Comparison of ENCODE assay signal across 8 cellular contexts in the genomic region with DNA sequence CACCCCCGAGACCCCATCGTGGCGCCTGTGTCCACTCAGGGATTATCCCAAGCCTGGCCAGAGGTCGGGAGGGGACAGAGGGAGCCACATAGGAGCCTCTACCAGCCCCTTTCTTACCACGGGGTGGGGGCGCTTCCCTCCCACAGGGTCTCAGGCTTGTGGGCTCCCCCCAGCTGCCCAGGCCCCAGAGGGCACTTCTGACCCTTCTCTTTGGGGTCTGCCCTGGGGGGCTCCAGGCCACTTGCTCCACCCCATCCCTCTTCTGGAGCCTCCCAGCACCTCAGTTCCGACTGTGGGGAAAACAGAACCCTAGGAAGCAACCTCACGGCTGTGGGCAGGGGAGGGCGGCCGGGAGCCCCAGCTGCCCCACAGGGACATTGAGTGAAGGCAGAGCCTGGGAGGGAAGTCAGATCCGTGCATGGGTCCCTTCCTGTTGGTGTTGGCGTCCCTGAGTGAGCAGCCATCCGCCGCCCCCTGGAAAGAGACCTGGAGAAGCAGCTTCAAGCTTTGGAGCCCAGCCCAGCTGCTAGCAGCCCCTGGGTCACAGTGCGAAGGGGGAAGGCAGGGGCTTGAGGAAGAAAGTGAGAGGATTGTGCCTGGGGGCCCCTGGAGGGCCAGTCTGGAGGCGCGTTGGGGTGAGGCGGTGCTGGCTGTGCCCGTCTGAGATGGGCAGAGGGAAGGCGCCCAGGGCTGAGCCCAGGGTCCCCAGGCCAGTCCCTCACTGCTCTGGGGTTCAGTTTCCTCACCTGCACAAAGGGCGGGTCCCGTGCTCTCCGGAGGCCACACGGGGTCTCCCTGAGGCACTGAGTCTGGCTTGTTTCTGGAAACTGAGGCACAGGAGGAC. TPM values are rescaled to one million over a fixed set of nuclear protein-coding genes. Genes with fewer than 3 reads are reported as not detected.
DNase-seq lines count a peak whose midpoint lies in the region; ATAC-seq, FAIRE-seq and TF ChIP-seq lines count a peak whose summit lies in the region.

No MANE protein-coding gene starts in this region.

- ATAC-seq in sciatic nerve, result peak; percentile 3
- no peak for ATAC-seq in HG02885 (IDR thresholded peaks at IDR 0.05; ENCODE audit: poor library complexity, unreplicated experiment)

- H4K20me1 ChIP-seq in endothelial cell of umbilical vein (replicated peaks; ENCODE audit: control insufficient read depth, extremely low read depth, insufficient read depth, low read length), result no peaks in the 10 kb centered on the region

- no peaks in the 10 kb centered on the region for H3K36me3 ChIP-seq in endothelial cell of umbilical vein (ENCODE audit: control insufficient read depth in 2 of 2, extremely low read depth in 1 of 2, insufficient read depth in 2 of 2, low read length in 2 of 2)

- H3K9me1 ChIP-seq in endothelial cell of umbilical vein (replicated peaks; ENCODE audit: control insufficient read depth, extremely low read depth, insufficient read depth, low read length), result no peaks in the 10 kb centered on the region

- CTCF ChIA-PET in endothelial cell of umbilical vein (lab: Charles Lee), result interaction anchor here (0.6 to 3.9 kb wide), 8 partner anchors 12 to 272 kb away, joined by 3 to 41 read pairs (median 5); a partner anchor contains a TSS

- H3K79me2 ChIP-seq in endothelial cell of umbilical vein (ENCODE audit: control insufficient read depth, insufficient read depth, low read length), result no peaks in the 10 kb centered on the region

- DNase-seq in DMS79 treated with DMSO at 0.1 percent for 48 hours (lab: John Stamatoyannopoulos, UW), result peak; percentile 52
- peak; percentile 70 for DNase-seq in NCI-H345 (lab: John Stamatoyannopoulos, UW)
- no peak for DNase-seq in endothelial cell of umbilical vein (ENCODE audit: low read depth, low spot score)
- no peak for DNase-seq in sciatic nerve (ENCODE audit: low spot score)
- no peak for DNase-seq in NCI-H526 treated with DMSO at 0.1 percent for 48 hours (lab: John Stamatoyannopoulos, UW)
- DNase-seq in activated CD4-positive, CD25-positive, alpha-beta regulatory T cell treated with anti-CD3 and anti-CD28 coated beads, Interleukin-2, amount 50 U/mL, for 72 hours, result no peak
- DNase-seq in stimulated activated naive CD4-positive, alpha-beta T cell (lab: John Stamatoyannopoulos, UW), result no peak

- no peak overlapping the region for H3K9ac ChIP-seq in endothelial cell of umbilical vein (replicated peaks; ENCODE audit: extremely low read depth, insufficient read depth, low read length)

- H3K27me3 ChIP-seq in endothelial cell of umbilical vein (ENCODE audit: control insufficient read depth in 2 of 2, insufficient read depth in 2 of 2, low read length in 2 of 2), result no peaks in the 10 kb centered on the region

- FAIRE-seq in endothelial cell of umbilical vein (lab: Jason Lieb, UNC), result peak; percentile 40

- H3K27ac ChIP-seq in endothelial cell of umbilical vein (ENCODE audit: insufficient read depth, low read depth, low read length), result no peak overlapping the region

- BruUV-seq in endothelial cell of umbilical vein (replicated peaks; lab: Mats Ljungman, UMichigan), result no TSS peak

- no peaks in the 10 kb centered on the region for H3K9me3 ChIP-seq in endothelial cell of umbilical vein (replicated peaks; ENCODE audit: control insufficient read depth, insufficient read depth, low read length)

- POLR2A ChIA-PET in endothelial cell of umbilical vein (lab: Charles Lee), result no interaction called here

- H2AFZ ChIP-seq in endothelial cell of umbilical vein (ENCODE audit: low read depth, low read length), result peak overlapping the region; percentile 80

- no peak overlapping the region for H3K4me3 ChIP-seq in endothelial cell of umbilical vein (replicated peaks in 1 of 3; ENCODE audit: insufficient read depth in 1 of 3, low read depth in 1 of 3, low read length in 3 of 3)

- H3K4me2 ChIP-seq in endothelial cell of umbilical vein (ENCODE audit: insufficient read depth, low read length), result peak overlapping the region; percentile 47

- no peak for TF ChIP-seq POLR2A in endothelial cell of umbilical vein (IDR thresholded peaks at IDR 0.05; ENCODE audit: low read depth, low read length)

- intact Hi-C loops in endothelial cell of umbilical vein (cut with micrococcal nuclease) (loop anchor here (1.0 to 5.0 kb wide), 2 partner anchors 51 to 128 kb away; no protein-coding TSS in a partner anchor), sciatic nerve (cut with DNase I) (no loop called here)

- TF ChIP-seq CTCF in endothelial cell of umbilical vein (IDR thresholded peaks at IDR 0.05; ENCODE audit: extremely low read depth in 1 of 2, insufficient read depth in 1 of 2, low read depth in 1 of 2, low read length in 2 of 2), result no peak

- dilution Hi-C loops in endothelial cell of umbilical vein (cut with MboI; ENCODE audit: extremely low pct_ligation_motif_present, low sequenced_read_pairs), result no loop called here

- H3K4me1 ChIP-seq in endothelial cell of umbilical vein (ENCODE audit: control insufficient read depth, extremely low read depth, insufficient read depth, low read length), result peaks cover 19% of the 10 kb centered on the region

TF ChIP-seq in endothelial cell of umbilical vein, 7 proteins besides CTCF, POLR2A, EP300 and RAD21:
- TF ChIP-seq MYC (IDR thresholded peaks at IDR 0.05; ENCODE audit: low read depth, low read length), result no peak
- no peak for TF ChIP-seq GATA2 (IDR thresholded peaks at IDR 0.05; ENCODE audit: insufficient read depth, insufficient read length, low read depth, low read length)
- TF ChIP-seq, protein P1, sequence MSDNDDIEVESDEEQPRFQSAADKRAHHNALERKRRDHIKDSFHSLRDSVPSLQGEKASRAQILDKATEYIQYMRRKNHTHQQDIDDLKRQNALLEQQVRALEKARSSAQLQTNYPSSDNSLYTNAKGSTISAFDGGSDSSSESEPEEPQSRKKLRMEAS (IDR thresholded peaks at IDR 0.05; ENCODE audit: insufficient read depth, insufficient read length), result no peak
- TF ChIP-seq FOS (IDR thresholded peaks at IDR 0.05; ENCODE audit: borderline replicate concordance, insufficient read depth, low read length), result no peak
- TF ChIP-seq JUN (IDR thresholded peaks at IDR 0.05; ENCODE audit: borderline replicate concordance, insufficient read depth, insufficient read length, low read depth), result no peak
- TF ChIP-seq EZH2 (IDR thresholded peaks at IDR 0.05; ENCODE audit: borderline replicate concordance, low read depth, low read length, severe bottlenecking), result no peak
- no peak for TF ChIP-seq POLR2AphosphoS5 (IDR thresholded peaks at IDR 0.05; ENCODE audit: insufficient read depth, low read depth, low read length)

RNA-seq across cellular contexts. Expression of a gene that starts 22.1 kb away (rescaled TPM):
- total RNA-seq in endothelial cell of umbilical vein (35.0 and 36.3 TPM in 2 replicates), sciatic nerve (17.8 TPM)
- polyA plus RNA-seq in endothelial cell of umbilical vein, result 11.2 and 15.2 TPM in 2 replicates
- 18.4 and 21.0 TPM in 2 replicates for polyA plus RNA-seq in endothelial cell of umbilical vein (2011; cell fraction: cytosol; rRNA removed)
- 51.6 and 55.5 TPM in 2 replicates for polyA plus RNA-seq in endothelial cell of umbilical vein (2011; cell fraction: nucleus; rRNA removed)
- polyA plus RNA-seq in endothelial cell of umbilical vein (2012), result 35.1 and 37.7 TPM in 2 replicates
- 11.8 and 11.9 TPM in 2 replicates for polyA minus RNA-seq in endothelial cell of umbilical vein
- 16.4 TPM for polyA minus RNA-seq in endothelial cell of umbilical vein (2011; cell fraction: cytosol; rRNA and poly(A)+ RNA removed)
- 20.5 and 22.9 TPM in 2 replicates for polyA minus RNA-seq in endothelial cell of umbilical vein (2011; cell fraction: nucleus; rRNA and poly(A)+ RNA removed)

RNA-seq across cellular contexts. Expression of a gene that starts 35.4 kb away (rescaled TPM):
- total RNA-seq in endothelial cell of umbilical vein, result 65.8 and 69.2 TPM in 2 replicates
- 83.7 and 109 TPM in 2 replicates for polyA plus RNA-seq in endothelial cell of umbilical vein
- polyA plus RNA-seq in endothelial cell of umbilical vein (2011; cell fraction: cytosol; rRNA removed), result 100 and 111 TPM in 2 replicates
- 30.5 and 42.1 TPM in 2 replicates for polyA plus RNA-seq in endothelial cell of umbilical vein (2011; cell fraction: nucleus; rRNA removed)
- 126 and 132 TPM in 2 replicates for polyA plus RNA-seq in endothelial cell of umbilical vein (2012)
- 36.5 and 44.8 TPM in 2 replicates for polyA minus RNA-seq in endothelial cell of umbilical vein
- polyA minus RNA-seq in endothelial cell of umbilical vein (2011; cell fraction: cytosol; rRNA and poly(A)+ RNA removed), result 25.5 TPM
- 8.1 and 11.7 TPM in 2 replicates for polyA minus RNA-seq in endothelial cell of umbilical vein (2011; cell fraction: nucleus; rRNA and poly(A)+ RNA removed)
- 52.1 TPM for total RNA-seq in sciatic nerve

RNA-seq across cellular contexts. Expression of a gene that starts 53.5 kb away (rescaled TPM):
- total RNA-seq in endothelial cell of umbilical vein, result 71.8 and 76.7 TPM in 2 replicates
- 36.8 and 39.9 TPM in 2 replicates for polyA plus RNA-seq in endothelial cell of umbilical vein
- polyA plus RNA-seq in endothelial cell of umbilical vein (2011; cell fraction: cytosol; rRNA removed), result 36.0 and 40.6 TPM in 2 replicates
- 49.1 TPM in 2 replicates for polyA plus RNA-seq in endothelial cell of umbilical vein (2011; cell fraction: nucleus; rRNA removed)
- polyA plus RNA-seq in endothelial cell of umbilical vein (2012), result 40.4 and 48.5 TPM in 2 replicates
- polyA minus RNA-seq in endothelial cell of umbilical vein, result 83.5 and 100 TPM in 2 replicates
- 18.7 TPM for polyA minus RNA-seq in endothelial cell of umbilical vein (2011; cell fraction: cytosol; rRNA and poly(A)+ RNA removed)
- polyA minus RNA-seq in endothelial cell of umbilical vein (2011; cell fraction: nucleus; rRNA and poly(A)+ RNA removed), result 36.3 and 37.6 TPM in 2 replicates
- total RNA-seq in sciatic nerve, result 51.8 TPM

Comparison
In these comparisons a context has a peak if more than half of its experiments do, and no peak if none do; other contexts are left out.
1. DNase-seq: peak in DMS79 treated with DMSO at 0.1 percent for 48 hours (single experiment) and NCI-H345 (single experiment); none in endothelial cell of umbilical vein (single experiment), sciatic nerve (single experiment), NCI-H526 treated with DMSO at 0.1 percent for 48 hours (single experiment), activated CD4-positive, CD25-positive, alpha-beta regulatory T cell treated with anti-CD3 and anti-CD28 coated beads, Interleukin-2, amount 50 U/mL, for 72 hours (single experiment) and stimulated activated naive CD4-positive, alpha-beta T cell (0 of 6).